In the genomic region with DNA sequence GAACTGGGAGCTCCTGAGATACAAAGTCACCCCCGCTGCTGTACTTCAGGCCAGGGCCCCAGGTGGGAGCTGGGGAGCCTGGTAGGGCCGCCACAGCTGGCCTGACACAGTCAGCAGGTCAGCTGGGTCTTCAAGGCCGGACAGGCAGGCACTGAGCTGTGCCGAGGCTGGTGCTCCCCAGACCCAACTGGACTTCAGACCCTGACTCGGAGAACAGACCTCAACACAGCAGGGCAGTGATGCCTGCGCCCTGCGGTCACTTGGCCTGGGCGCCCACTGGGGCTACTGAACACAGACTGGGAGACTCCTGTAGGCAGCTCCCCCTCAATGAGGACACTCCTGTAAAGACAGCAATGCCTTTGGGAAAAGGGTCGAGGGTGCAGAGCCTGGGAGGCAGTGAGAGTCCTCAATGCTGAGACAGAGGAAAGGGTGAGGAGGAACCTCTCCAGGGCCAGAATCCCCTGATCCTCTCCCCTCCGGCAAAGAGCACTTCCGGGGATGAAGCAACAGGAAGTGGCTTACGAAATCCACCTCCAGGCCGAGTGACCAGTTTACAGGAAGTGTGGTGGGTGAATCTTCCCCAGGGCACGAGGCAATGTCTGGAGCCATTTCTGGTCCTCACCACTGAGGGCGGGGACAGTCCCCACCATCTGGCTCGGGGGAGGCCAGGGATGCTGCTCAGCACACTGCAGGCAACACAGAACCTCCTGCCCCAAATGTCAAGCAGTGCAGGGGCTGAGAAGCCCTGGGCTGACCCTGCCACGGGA, we compare ENCODE assay signal across 1 cellular context.
TF ChIP-seq lines count a peak whose summit lies in the region.

No MANE protein-coding gene starts in this region.

TF ChIP-seq in HepG2, 621 proteins besides CTCF, POLR2A, EP300 and RAD21 (continued from another document and continues in another):
- TF ChIP-seq, protein P1, sequence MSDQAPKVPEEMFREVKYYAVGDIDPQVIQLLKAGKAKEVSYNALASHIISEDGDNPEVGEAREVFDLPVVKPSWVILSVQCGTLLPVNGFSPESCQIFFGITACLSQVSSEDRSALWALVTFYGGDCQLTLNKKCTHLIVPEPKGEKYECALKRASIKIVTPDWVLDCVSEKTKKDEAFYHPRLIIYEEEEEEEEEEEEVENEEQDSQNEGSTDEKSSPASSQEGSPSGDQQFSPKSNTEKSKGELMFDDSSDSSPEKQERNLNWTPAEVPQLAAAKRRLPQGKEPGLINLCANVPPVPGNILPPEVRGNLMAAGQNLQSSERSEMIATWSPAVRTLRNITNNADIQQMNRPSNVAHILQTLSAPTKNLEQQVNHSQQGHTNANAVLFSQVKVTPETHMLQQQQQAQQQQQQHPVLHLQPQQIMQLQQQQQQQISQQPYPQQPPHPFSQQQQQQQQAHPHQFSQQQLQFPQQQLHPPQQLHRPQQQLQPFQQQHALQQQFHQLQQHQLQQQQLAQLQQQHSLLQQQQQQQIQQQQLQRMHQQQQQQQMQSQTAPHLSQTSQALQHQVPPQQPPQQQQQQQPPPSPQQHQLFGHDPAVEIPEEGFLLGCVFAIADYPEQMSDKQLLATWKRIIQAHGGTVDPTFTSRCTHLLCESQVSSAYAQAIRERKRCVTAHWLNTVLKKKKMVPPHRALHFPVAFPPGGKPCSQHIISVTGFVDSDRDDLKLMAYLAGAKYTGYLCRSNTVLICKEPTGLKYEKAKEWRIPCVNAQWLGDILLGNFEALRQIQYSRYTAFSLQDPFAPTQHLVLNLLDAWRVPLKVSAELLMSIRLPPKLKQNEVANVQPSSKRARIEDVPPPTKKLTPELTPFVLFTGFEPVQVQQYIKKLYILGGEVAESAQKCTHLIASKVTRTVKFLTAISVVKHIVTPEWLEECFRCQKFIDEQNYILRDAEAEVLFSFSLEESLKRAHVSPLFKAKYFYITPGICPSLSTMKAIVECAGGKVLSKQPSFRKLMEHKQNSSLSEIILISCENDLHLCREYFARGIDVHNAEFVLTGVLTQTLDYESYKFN (CRISPR knock-in tag; conservative IDR thresholded peaks at IDR 0.05): peak; percentile 86
- TF ChIP-seq ZNF761 (CRISPR knock-in tag; conservative IDR thresholded peaks at IDR 0.05) (0 out of 2 replicates have a peak, but pooled peaks have one; percentile 58), ZBTB7A (CRISPR knock-in tag; IDR thresholded peaks at IDR 0.05) (no peak), FOSL1 (CRISPR knock-in tag; IDR thresholded peaks at IDR 0.05; ENCODE audit: borderline replicate concordance) (no peak), ZSCAN9 (CRISPR knock-in tag; IDR thresholded peaks at IDR 0.05; ENCODE audit: borderline replicate concordance) (peak; percentile 87), JUN (CRISPR knock-in tag; IDR thresholded peaks at IDR 0.05) (no peak), KDM4B (CRISPR knock-in tag; IDR thresholded peaks at IDR 0.05) (peak; percentile 92), RNF2 (conservative IDR thresholded peaks at IDR 0.05; ENCODE audit: low read depth) (0 out of 2 replicates have a peak, but pooled peaks have one; percentile 61), HNRNPUL1 (IDR thresholded peaks at IDR 0.05; ENCODE audit: low read depth, low read length) (no peak), NFIC (IDR thresholded peaks at IDR 0.05; ENCODE audit: low read length) (no peak), ZNF256 (CRISPR knock-in tag; conservative IDR thresholded peaks at IDR 0.05) (0 out of 2 replicates have a peak, but pooled peaks have one; percentile 10), ZNF326 (CRISPR knock-in tag; IDR thresholded peaks at IDR 0.05; ENCODE audit: borderline replicate concordance) (no peak), AGO2 (optimal IDR thresholded peaks at IDR 0.05; ENCODE audit: low read depth, low read length) (no peak), ZNF598 (CRISPR knock-in tag; IDR thresholded peaks at IDR 0.05; ENCODE audit: borderline replicate concordance) (0 out of 2 replicates have a peak, but pooled peaks have one; percentile 43), POLR2AphosphoS2 (IDR thresholded peaks at IDR 0.05; ENCODE audit: low read depth, low read length) (no peak), ATF7 (IDR thresholded peaks at IDR 0.05) (no peak), ATF7 (CRISPR knock-in tag; IDR thresholded peaks at IDR 0.05) (0 out of 2 replicates have a peak, but pooled peaks have one; percentile 36), ISX (CRISPR knock-in tag; conservative IDR thresholded peaks at IDR 0.05) (no peak), KAT8 (CRISPR knock-in tag; IDR thresholded peaks at IDR 0.05) (peak; percentile 96), ERF (CRISPR knock-in tag; IDR thresholded peaks at IDR 0.05) (peak; percentile 98), SP5 (CRISPR knock-in tag; IDR thresholded peaks at IDR 0.05; ENCODE audit: borderline replicate concordance, low read depth) (peak; percentile 68; the same call in 1 of the 2 replicates), ZFYVE20 (CRISPR knock-in tag; IDR thresholded peaks at IDR 0.05; ENCODE audit: borderline replicate concordance, low read depth) (no peak), ZNF24 (IDR thresholded peaks at IDR 0.05) (no peak), EZH2 (conservative IDR thresholded peaks at IDR 0.05; ENCODE audit: low read depth, low read length) (no peak), ZMYM3 (CRISPR knock-in tag; IDR thresholded peaks at IDR 0.05) (peak; percentile 54; the same call in 1 of the 2 replicates), CREB1 (IDR thresholded peaks at IDR 0.05) (no peak), CREB1 (CRISPR knock-in tag; IDR thresholded peaks at IDR 0.05) (peak; percentile 62; the same call in 1 of the 2 replicates), CHD2 (IDR thresholded peaks at IDR 0.05; ENCODE audit: low read depth, low read length) (no peak), ZNF121 (CRISPR knock-in tag; IDR thresholded peaks at IDR 0.05) (no peak)
- TF ChIP-seq, protein P2, sequence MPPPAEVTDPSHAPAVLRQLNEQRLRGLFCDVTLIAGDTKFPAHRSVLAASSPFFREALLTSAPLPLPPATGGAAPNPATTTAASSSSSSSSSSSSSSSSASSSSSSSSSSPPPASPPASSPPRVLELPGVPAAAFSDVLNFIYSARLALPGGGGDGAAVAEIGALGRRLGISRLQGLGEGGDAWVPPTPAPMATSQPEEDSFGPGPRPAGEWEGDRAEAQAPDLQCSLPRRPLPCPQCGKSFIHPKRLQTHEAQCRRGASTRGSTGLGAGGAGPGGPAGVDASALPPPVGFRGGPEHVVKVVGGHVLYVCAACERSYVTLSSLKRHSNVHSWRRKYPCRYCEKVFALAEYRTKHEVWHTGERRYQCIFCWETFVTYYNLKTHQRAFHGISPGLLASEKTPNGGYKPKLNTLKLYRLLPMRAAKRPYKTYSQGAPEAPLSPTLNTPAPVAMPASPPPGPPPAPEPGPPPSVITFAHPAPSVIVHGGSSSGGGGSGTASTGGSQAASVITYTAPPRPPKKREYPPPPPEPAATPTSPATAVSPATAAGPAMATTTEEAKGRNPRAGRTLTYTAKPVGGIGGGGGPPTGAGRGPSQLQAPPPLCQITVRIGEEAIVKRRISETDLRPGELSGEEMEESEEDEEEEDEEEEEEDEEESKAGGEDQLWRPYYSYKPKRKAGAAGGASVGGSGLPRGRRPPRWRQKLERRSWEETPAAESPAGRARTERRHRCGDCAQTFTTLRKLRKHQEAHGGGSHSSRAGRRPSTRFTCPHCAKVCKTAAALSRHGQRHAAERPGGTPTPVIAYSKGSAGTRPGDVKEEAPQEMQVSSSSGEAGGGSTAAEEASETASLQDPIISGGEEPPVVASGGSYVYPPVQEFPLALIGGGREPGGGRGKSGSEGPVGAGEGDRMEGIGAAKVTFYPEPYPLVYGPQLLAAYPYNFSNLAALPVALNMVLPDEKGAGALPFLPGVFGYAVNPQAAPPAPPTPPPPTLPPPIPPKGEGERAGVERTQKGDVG (CRISPR knock-in tag; IDR thresholded peaks at IDR 0.05; ENCODE audit: borderline replicate concordance): peak; percentile 48; the same call in 1 of the 2 replicates
- TF ChIP-seq, protein P3, sequence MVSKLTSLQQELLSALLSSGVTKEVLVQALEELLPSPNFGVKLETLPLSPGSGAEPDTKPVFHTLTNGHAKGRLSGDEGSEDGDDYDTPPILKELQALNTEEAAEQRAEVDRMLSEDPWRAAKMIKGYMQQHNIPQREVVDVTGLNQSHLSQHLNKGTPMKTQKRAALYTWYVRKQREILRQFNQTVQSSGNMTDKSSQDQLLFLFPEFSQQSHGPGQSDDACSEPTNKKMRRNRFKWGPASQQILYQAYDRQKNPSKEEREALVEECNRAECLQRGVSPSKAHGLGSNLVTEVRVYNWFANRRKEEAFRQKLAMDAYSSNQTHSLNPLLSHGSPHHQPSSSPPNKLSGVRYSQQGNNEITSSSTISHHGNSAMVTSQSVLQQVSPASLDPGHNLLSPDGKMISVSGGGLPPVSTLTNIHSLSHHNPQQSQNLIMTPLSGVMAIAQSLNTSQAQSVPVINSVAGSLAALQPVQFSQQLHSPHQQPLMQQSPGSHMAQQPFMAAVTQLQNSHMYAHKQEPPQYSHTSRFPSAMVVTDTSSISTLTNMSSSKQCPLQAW (CRISPR knock-in tag; IDR thresholded peaks at IDR 0.05): peak; percentile 95
- TF ChIP-seq, protein P4, sequence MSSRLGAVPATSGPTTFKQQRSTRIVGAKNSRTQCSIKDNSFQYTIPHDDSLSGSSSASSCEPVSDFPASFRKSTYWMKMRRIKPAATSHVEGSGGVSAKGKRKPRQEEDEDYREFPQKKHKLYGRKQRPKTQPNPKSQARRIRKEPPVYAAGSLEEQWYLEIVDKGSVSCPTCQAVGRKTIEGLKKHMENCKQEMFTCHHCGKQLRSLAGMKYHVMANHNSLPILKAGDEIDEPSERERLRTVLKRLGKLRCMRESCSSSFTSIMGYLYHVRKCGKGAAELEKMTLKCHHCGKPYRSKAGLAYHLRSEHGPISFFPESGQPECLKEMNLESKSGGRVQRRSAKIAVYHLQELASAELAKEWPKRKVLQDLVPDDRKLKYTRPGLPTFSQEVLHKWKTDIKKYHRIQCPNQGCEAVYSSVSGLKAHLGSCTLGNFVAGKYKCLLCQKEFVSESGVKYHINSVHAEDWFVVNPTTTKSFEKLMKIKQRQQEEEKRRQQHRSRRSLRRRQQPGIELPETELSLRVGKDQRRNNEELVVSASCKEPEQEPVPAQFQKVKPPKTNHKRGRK (CRISPR knock-in tag; IDR thresholded peaks at IDR 0.05): no peak
- TF ChIP-seq, protein P5, sequence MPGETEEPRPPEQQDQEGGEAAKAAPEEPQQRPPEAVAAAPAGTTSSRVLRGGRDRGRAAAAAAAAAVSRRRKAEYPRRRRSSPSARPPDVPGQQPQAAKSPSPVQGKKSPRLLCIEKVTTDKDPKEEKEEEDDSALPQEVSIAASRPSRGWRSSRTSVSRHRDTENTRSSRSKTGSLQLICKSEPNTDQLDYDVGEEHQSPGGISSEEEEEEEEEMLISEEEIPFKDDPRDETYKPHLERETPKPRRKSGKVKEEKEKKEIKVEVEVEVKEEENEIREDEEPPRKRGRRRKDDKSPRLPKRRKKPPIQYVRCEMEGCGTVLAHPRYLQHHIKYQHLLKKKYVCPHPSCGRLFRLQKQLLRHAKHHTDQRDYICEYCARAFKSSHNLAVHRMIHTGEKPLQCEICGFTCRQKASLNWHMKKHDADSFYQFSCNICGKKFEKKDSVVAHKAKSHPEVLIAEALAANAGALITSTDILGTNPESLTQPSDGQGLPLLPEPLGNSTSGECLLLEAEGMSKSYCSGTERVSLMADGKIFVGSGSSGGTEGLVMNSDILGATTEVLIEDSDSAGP (CRISPR knock-in tag; IDR thresholded peaks at IDR 0.05; ENCODE audit: borderline replicate concordance): peak; percentile 58; the same call in 1 of the 2 replicates
- TF ChIP-seq, protein P6, sequence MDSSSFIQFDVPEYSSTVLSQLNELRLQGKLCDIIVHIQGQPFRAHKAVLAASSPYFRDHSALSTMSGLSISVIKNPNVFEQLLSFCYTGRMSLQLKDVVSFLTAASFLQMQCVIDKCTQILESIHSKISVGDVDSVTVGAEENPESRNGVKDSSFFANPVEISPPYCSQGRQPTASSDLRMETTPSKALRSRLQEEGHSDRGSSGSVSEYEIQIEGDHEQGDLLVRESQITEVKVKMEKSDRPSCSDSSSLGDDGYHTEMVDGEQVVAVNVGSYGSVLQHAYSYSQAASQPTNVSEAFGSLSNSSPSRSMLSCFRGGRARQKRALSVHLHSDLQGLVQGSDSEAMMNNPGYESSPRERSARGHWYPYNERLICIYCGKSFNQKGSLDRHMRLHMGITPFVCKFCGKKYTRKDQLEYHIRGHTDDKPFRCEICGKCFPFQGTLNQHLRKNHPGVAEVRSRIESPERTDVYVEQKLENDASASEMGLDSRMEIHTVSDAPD (CRISPR knock-in tag; IDR thresholded peaks at IDR 0.05): peak; percentile 83
- TF ChIP-seq, protein P7, sequence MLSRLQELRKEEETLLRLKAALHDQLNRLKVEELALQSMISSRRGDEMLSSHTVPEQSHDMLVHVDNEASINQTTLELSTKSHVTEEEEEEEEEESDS (CRISPR knock-in tag; IDR thresholded peaks at IDR 0.05; ENCODE audit: borderline replicate concordance): no peak
- TF ChIP-seq, protein P8, sequence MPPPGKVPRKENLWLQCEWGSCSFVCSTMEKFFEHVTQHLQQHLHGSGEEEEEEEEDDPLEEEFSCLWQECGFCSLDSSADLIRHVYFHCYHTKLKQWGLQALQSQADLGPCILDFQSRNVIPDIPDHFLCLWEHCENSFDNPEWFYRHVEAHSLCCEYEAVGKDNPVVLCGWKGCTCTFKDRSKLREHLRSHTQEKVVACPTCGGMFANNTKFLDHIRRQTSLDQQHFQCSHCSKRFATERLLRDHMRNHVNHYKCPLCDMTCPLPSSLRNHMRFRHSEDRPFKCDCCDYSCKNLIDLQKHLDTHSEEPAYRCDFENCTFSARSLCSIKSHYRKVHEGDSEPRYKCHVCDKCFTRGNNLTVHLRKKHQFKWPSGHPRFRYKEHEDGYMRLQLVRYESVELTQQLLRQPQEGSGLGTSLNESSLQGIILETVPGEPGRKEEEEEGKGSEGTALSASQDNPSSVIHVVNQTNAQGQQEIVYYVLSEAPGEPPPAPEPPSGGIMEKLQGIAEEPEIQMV (CRISPR knock-in tag; IDR thresholded peaks at IDR 0.05; ENCODE audit: low read depth): peak; percentile 39; the same call in 1 of the 2 replicates
